21 cellular contexts compared by ENCODE assay signal in genomic region chr7:82021713-82022112, GRCh38.
"Had no signal": no experiment of that assay in that cellular context is flagged by ENCODE, and none has a peak within 500 bp of the region (broad histone marks: within the 10 kb centered on the region; RNA-seq: fewer than 3 reads in every experiment).

No MANE protein-coding gene starts in this region.

- H3K4me3 Mint-ChIP-seq: IgD-negative memory B cell had no signal

- ATAC-seq: K562, Right ventricle myocardium inferior had no signal

- FAIRE-seq: HTR-8/SVneo, K562 had no signal

- H3K27ac Mint-ChIP-seq: IgD-negative memory B cell had no signal

- H3K4me1 Mint-ChIP-seq: IgD-negative memory B cell had no signal

- DNase-seq: Kasumi-1, MM.1S, NCI-H1092 treated with DMSO at 0.1 percent for 48 hours, NCI-H1436, NCI-H187, NCI-H2029, NCI-H2081 treated with DMSO at 0.1 percent for 48 hours, NCI-H2171, NCI-H446, NCI-H510A, NCI-H524 treated with DMSO at 0.1 percent for 48 hours, NCI-H69, NCI-H774, PC-9, Peyer's patch, SHP77 treated with DMSO at 0.1 percent for 48 hours, SJCRH30 had no signal

- H3K27me3 Mint-ChIP-seq: IgD-negative memory B cell had no signal
